8 cellular contexts compared by ENCODE assay signal in the genomic region with DNA sequence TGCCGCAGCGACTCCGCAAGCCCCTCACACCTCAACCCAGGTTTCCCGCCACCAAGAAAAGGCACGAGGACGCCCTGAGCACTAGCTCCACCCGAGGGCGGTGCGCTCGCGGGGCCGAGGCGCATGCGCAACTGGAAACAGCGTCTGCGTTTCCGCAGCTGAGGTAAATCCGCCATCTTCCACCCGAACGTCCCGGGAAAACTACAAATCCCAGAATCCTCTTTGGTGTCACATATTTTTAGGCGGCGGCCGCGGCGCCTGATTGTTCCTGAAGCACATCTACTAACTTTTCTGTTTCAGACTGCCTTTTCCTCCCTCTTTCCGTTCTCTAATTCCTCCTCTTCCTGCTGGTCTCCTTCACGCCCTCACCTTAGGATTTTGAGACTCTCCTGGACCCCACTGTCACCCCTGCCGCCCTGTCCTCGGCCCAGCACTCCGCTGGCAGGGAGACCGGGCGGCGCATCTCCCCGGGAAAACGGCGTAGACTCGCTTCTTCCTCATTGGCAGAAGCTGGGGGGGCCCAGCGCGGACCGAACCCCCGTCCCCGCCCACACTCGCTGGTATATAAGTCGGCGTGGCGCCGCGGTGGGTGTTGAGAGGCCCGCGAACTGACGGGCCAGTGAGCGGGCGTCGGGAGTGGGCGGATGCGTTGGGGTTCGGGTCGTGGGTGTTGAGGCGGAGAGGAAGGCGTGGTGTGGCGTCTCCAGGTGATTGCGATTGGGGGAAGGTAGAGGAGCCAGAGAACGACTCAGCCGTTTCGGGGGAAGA. TPM values are rescaled to one million over a fixed set of nuclear protein-coding genes. Genes with fewer than 3 reads are reported as not detected.
DNase-seq lines count a peak whose midpoint lies in the region; TF ChIP-seq lines count a peak whose summit lies in the region.

A gene with protein sequence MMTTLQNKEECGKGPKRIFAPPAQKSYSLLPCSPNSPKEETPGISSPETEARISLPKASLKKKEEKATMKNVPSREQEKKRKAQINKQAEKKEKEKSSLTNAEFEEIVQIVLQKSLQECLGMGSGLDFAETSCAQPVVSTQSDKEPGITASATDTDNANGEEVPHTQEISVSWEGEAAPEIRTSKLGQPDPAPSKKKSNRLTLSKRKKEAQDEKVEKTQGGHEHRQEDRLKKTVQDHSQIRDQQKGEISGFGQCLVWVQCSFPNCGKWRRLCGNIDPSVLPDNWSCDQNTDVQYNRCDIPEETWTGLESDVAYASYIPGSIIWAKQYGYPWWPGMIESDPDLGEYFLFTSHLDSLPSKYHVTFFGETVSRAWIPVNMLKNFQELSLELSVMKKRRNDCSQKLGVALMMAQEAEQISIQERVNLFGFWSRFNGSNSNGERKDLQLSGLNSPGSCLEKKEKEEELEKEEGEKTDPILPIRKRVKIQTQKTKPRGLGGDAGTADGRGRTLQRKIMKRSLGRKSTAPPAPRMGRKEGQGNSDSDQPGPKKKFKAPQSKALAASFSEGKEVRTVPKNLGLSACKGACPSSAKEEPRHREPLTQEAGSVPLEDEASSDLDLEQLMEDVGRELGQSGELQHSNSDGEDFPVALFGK (minus strand): TSS at position 505 of the 768 bp plus-strand sequence. CDS start 8,054 bp downstream, outside the sequence.

- H3K27me3 ChIP-seq in H9 (ENCODE audit: insufficient read depth, low read length), result no peaks in the 10 kb centered on the region
- H3K27me3 ChIP-seq in MG63, result no peaks in the 10 kb centered on the region

- no peak within 1 kb of the TSS for H2BK12ac ChIP-seq in H9 (ENCODE audit: insufficient read length, low read depth, low read length)

- no peak within 1 kb of the TSS for H2BK15ac ChIP-seq in H9 (ENCODE audit: low read depth, low read length)

- H3K36me3 Mint-ChIP-seq in H9 (ENCODE audit: insufficient read depth in 1 of 3, low read depth in 3 of 3), result peaks cover 21 to 30% (median 24%) of the 10 kb centered on the region in 3 experiments
- peaks cover 21% of the 10 kb centered on the region for H3K36me3 Mint-ChIP-seq in nephron progenitor cell (ENCODE audit: low read depth)
- H3K36me3 Mint-ChIP-seq in stimulated activated naive CD8-positive, alpha-beta T cell treated with anti-CD3 and anti-CD28 coated beads, Interleukin-15, Interleukin-2, amounts not matched to agents 100 ng/mL and 50 ng/mL, for 24 hours (ENCODE audit: low read depth), result peaks cover 26% of the 10 kb centered on the region

- no CpG with 5 or more reads among the region's 66 CpGs for WGBS in H9 (ENCODE audit: extremely low coverage, insufficient read length, low lambda C conversion rate)

- no peak within 1 kb of the TSS for H4K5ac ChIP-seq in H9 (ENCODE audit: insufficient read length, low read depth, low read length)

- peak within 1 kb of the TSS; percentile 68 for H3K27ac ChIP-seq in H9 (ENCODE audit: insufficient read length, low read depth, low read length)

- DNase-seq in ELF-1 (ENCODE audit: low read depth, low spot score) (peak; percentile 97), H9 (peak; percentile 96), MG63 (peak; percentile 94), SHP77 treated with DMSO at 0.1 percent for 48 hours (lab: John Stamatoyannopoulos, UW) (peak; percentile 79), activated gamma-delta T cell treated with Interleukin-2 at 50 U/mL for 16 hours (peak; percentile 96), fibroblast of villous mesenchyme (ENCODE audit: low read depth) (peak; percentile 98), nephron progenitor cell (peak; percentile 92)

- no peak within 1 kb of the TSS for H3K56ac ChIP-seq in H9 (ENCODE audit: insufficient read length, low read depth, low read length)

- H3K23ac ChIP-seq in H9 (ENCODE audit: insufficient read length, low read depth, low read length), result no peak within 1 kb of the TSS

- no peak within 1 kb of the TSS for H2AFZ ChIP-seq in H9 (ENCODE audit: low read length)

- no peak within 1 kb of the TSS for H4K91ac ChIP-seq in H9 (ENCODE audit: insufficient read length, low read depth, low read length)

- H3K4me1 ChIP-seq in H9 (ENCODE audit: insufficient read depth, low read length), result no peaks in the 10 kb centered on the region

- no peak within 1 kb of the TSS for H4K8ac ChIP-seq in H9 (replicated peaks; ENCODE audit: insufficient read length, low read depth, low read length)

- H3K9me3 Mint-ChIP-seq in H9 (peaks cover 4 to 14% of the 10 kb centered on the region in 2 experiments; a peak in 3 of 5 replicates), nephron progenitor cell (peaks cover 7% of the 10 kb centered on the region)
- no peaks in the 10 kb centered on the region for H3K9me3 Mint-ChIP-seq in stimulated activated naive CD8-positive, alpha-beta T cell treated with anti-CD3 and anti-CD28 coated beads, Interleukin-15, Interleukin-2, amounts not matched to agents 100 ng/mL and 50 ng/mL, for 24 hours

- peak within 1 kb of the TSS; percentile 86 for H3K9ac ChIP-seq in H9 (ENCODE audit: extremely low read depth, insufficient read length, low read length)

- H4K20me1 ChIP-seq in H9 (ENCODE audit: control insufficient read depth, insufficient read depth, insufficient read length), result no peaks in the 10 kb centered on the region

- TF ChIP-seq CTCF in H9 (conservative IDR thresholded peaks at IDR 0.05) (no peak), fibroblast of villous mesenchyme (IDR thresholded peaks at IDR 0.05; ENCODE audit: insufficient read depth, low read depth, low read length) (no peak), nephron progenitor cell (IDR thresholded peaks at IDR 0.05) (no peak)

- H3K18ac ChIP-seq in H9 (ENCODE audit: insufficient read length, low read depth, low read length), result peak within 1 kb of the TSS; percentile 97

- peaks cover 23% of the 10 kb centered on the region for H3K36me3 ChIP-seq in MG63

- H3K14ac ChIP-seq in H9 (ENCODE audit: insufficient read depth, low read length), result peak within 1 kb of the TSS; percentile 95

- no peak within 1 kb of the TSS for H2AK5ac ChIP-seq in H9 (ENCODE audit: insufficient read length, low read length)

- peak within 1 kb of the TSS; percentile 94 for H3K4me3 ChIP-seq in MG63
- H3K4me3 ChIP-seq in fibroblast of villous mesenchyme (ENCODE audit: low read depth, low read length), result peak within 1 kb of the TSS; percentile 90

- peaks cover 4% of the 10 kb centered on the region for H3K23me2 ChIP-seq in H9 (ENCODE audit: insufficient read length, low read depth, low read length, poor library complexity, severe bottlenecking)

- H2BK5ac ChIP-seq in H9 (ENCODE audit: insufficient read length, low read length), result no peak within 1 kb of the TSS

- H3K79me2 ChIP-seq in H9 (ENCODE audit: insufficient read depth, low read length), result no peaks in the 10 kb centered on the region; the same call in 1 of the 2 replicates

- peaks cover 25% of the 10 kb centered on the region for H3K27me3 Mint-ChIP-seq in H9 (ENCODE audit: low read depth)
- H3K27me3 Mint-ChIP-seq in nephron progenitor cell (ENCODE audit: low read depth, poor library complexity), result peaks cover 16% of the 10 kb centered on the region
- peaks cover 4% of the 10 kb centered on the region for H3K27me3 Mint-ChIP-seq in stimulated activated naive CD8-positive, alpha-beta T cell treated with anti-CD3 and anti-CD28 coated beads, Interleukin-15, Interleukin-2, amounts not matched to agents 100 ng/mL and 50 ng/mL, for 24 hours

- H3K4me1 Mint-ChIP-seq in H9 (peaks cover 28% of the 10 kb centered on the region in 2 experiments), nephron progenitor cell (peaks cover 31% of the 10 kb centered on the region)
- peaks cover 47% of the 10 kb centered on the region for H3K4me1 Mint-ChIP-seq in stimulated activated naive CD8-positive, alpha-beta T cell treated with anti-CD3 and anti-CD28 coated beads, Interleukin-15, Interleukin-2, amounts not matched to agents 100 ng/mL and 50 ng/mL, for 24 hours (ENCODE audit: low read depth)

- H3K4ac ChIP-seq in H9 (ENCODE audit: low read depth, low read length), result no peak within 1 kb of the TSS; the same call in 1 of the 2 replicates

- peak within 1 kb of the TSS; percentile 100 for H3K27ac Mint-ChIP-seq in H9
- peak within 1 kb of the TSS; percentile 100 for H3K27ac Mint-ChIP-seq in nephron progenitor cell
- H3K27ac Mint-ChIP-seq in stimulated activated naive CD8-positive, alpha-beta T cell treated with anti-CD3 and anti-CD28 coated beads, Interleukin-15, Interleukin-2, amounts not matched to agents 100 ng/mL and 50 ng/mL, for 24 hours, result peak within 1 kb of the TSS; percentile 98

- no peak within 1 kb of the TSS for H3T11ph ChIP-seq in H9 (ENCODE audit: low read length)

- peaks cover 3% of the 10 kb centered on the region for H3K79me1 ChIP-seq in H9 (ENCODE audit: insufficient read depth, low read depth, low read length, poor library complexity, severe bottlenecking)

- peak within 1 kb of the TSS; percentile 95 to 98 for H3K4me3 Mint-ChIP-seq in H9
- peak within 1 kb of the TSS; percentile 93 for H3K4me3 Mint-ChIP-seq in nephron progenitor cell
- H3K4me3 Mint-ChIP-seq in stimulated activated naive CD8-positive, alpha-beta T cell treated with anti-CD3 and anti-CD28 coated beads, Interleukin-15, Interleukin-2, amounts not matched to agents 100 ng/mL and 50 ng/mL, for 24 hours, result peak within 1 kb of the TSS; percentile 93

- H2BK20ac ChIP-seq in H9 (ENCODE audit: low read depth, low read length, poor library complexity, severe bottlenecking), result no peak within 1 kb of the TSS

- no peak within 1 kb of the TSS for H2BK120ac ChIP-seq in H9 (ENCODE audit: low read depth, low read length, poor library complexity, severe bottlenecking)

- H3K9me3 ChIP-seq in H9 (ENCODE audit: control insufficient read depth, low read depth, low read length), result no peaks in the 10 kb centered on the region
- H3K9me3 ChIP-seq in MG63, result no peaks in the 10 kb centered on the region

- H3K4me2 ChIP-seq in H9 (ENCODE audit: insufficient read depth, insufficient read length, low read length), result peak within 1 kb of the TSS; percentile 68

RNA-seq across cellular contexts. Expression of the gene that starts here (rescaled TPM):
- total RNA-seq in H9 (2021) (1.1 and 1.3 TPM in 2 replicates), fibroblast of villous mesenchyme (0.43 and 0.64 TPM in 2 replicates)
- total RNA-seq in MG63 (2014; rRNA removed; shearing (Covaris generic); ENCODE audit: low replicate concordance), result 5.1 and 6.8 TPM in 2 replicates

Comparison
In these comparisons a context has a peak if more than half of its experiments do, and no peak if none do; other contexts are left out.
1. Peak in every context shown above with its lines: DNase-seq, H3K4me3 ChIP-seq and H3K27ac ChIP-seq.
2. Peak in DNase-seq and H3K4me3 ChIP-seq in fibroblast of villous mesenchyme; RNA of the gene not detected or under 1 TPM.